In the genomic region with DNA sequence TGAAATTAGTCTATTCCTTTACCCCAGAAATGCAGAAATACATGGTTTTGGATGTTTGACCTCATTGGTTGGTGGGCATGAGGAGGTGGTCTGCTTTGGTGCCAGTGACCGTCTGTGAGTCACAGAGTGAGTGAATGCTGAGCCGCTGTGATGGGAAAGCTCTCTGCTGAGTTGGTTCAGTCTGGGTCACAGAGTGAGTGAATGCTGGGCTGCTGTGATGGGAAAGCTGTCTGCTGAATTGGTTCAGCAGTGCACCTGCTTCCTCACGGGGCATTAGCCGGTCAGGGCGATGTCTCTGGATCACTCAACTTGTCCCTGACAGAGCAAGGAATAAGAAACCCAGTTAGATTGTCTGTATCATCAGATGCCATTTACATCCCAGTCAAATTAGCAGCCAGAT, we compare ENCODE assay signal across 21 cellular contexts. TPM values are rescaled to one million over a fixed set of nuclear protein-coding genes. Genes with fewer than 3 reads are reported as not detected.
DNase-seq lines count a peak whose midpoint lies in the region; ATAC-seq and TF ChIP-seq lines count a peak whose summit lies in the region.
"Had no signal": no experiment of that assay in that cellular context is flagged by ENCODE, and none has a peak within 500 bp of the region (broad histone marks: within the 10 kb centered on the region; RNA-seq: fewer than 3 reads in every experiment).

No MANE protein-coding gene starts in this region.

- POLR2A ChIA-PET in activated B cell treated with CpG ODN at 0.5 μM for 24 hours (lab: Charles Lee), result interaction anchor here (1.1 kb wide), 1 partner anchor 11 kb away, joined by 3 read pairs; no protein-coding TSS in a partner anchor

- H3K4me3 ChIP-seq in right cardiac atrium (ENCODE audit: low read length), result no peak overlapping the region
- H3K4me3 ChIP-seq in right atrium auricular region, result no peak overlapping the region
- H3K4me3 ChIP-seq: Peyer's patch had no signal

- H3K36me3 Mint-ChIP-seq in activated B cell treated with CpG ODN at 0.5 μM for 24 hours (ENCODE audit: low read depth), result peaks cover 18% of the 10 kb centered on the region
- H3K36me3 Mint-ChIP-seq in stimulated activated memory B cell treated with anti-CD40 and anti-IgM and Interleukin-4, amounts not matched to agents 10 μg/mL and 1 μg/mL and 100 μg/mL, for 72 hours, result peaks cover 23% of the 10 kb centered on the region

- 79% methylated on average over 5 of the region's 5 CpGs for WGBS in right cardiac atrium

- H3K9me3 Mint-ChIP-seq in activated B cell treated with CpG ODN at 0.5 μM for 24 hours, result no peaks in the 10 kb centered on the region
- peaks cover 4% of the 10 kb centered on the region for H3K9me3 Mint-ChIP-seq in stimulated activated memory B cell treated with anti-CD40 and anti-IgM and Interleukin-4, amounts not matched to agents 10 μg/mL and 1 μg/mL and 100 μg/mL, for 72 hours
- H3K9me3 Mint-ChIP-seq: HFFc6 had no signal

- no peaks in the 10 kb centered on the region for H3K36me3 ChIP-seq in right atrium auricular region
- H3K36me3 ChIP-seq: Peyer's patch had no signal

- H3K27ac Mint-ChIP-seq in activated B cell treated with CpG ODN at 0.5 μM for 24 hours, result peak overlapping the region; percentile 46
- H3K27ac Mint-ChIP-seq in stimulated activated memory B cell treated with anti-CD40 and anti-IgM and Interleukin-4, amounts not matched to agents 10 μg/mL and 1 μg/mL and 100 μg/mL, for 72 hours, result peak overlapping the region; percentile 31
- H3K27ac Mint-ChIP-seq: HFFc6 had no signal

- ATAC-seq in Right ventricle myocardium superior (ENCODE audit: poor library complexity), result peak; percentile 21
- no peak for ATAC-seq in right cardiac atrium
- ATAC-seq in activated B cell treated with CpG ODN at 0.5 μM for 24 hours (ENCODE audit: low read depth), result no peak
- ATAC-seq in stimulated activated memory B cell treated with anti-CD40 and anti-IgM and Interleukin-4, amounts not matched to agents 10 μg/mL and 1 μg/mL and 100 μg/mL, for 72 hours, result no peak

- no peak overlapping the region for H3K4me3 Mint-ChIP-seq in activated B cell treated with CpG ODN at 0.5 μM for 24 hours
- no peak overlapping the region for H3K4me3 Mint-ChIP-seq in stimulated activated memory B cell treated with anti-CD40 and anti-IgM and Interleukin-4, amounts not matched to agents 10 μg/mL and 1 μg/mL and 100 μg/mL, for 72 hours
- H3K4me3 Mint-ChIP-seq: HFFc6 had no signal

- H3K4me1 Mint-ChIP-seq in activated B cell treated with CpG ODN at 0.5 μM for 24 hours, result peaks cover 87% of the 10 kb centered on the region
- peaks cover 51% of the 10 kb centered on the region for H3K4me1 Mint-ChIP-seq in stimulated activated memory B cell treated with anti-CD40 and anti-IgM and Interleukin-4, amounts not matched to agents 10 μg/mL and 1 μg/mL and 100 μg/mL, for 72 hours

- no peak for DNase-seq in Right ventricle myocardium superior
- DNase-seq in right cardiac atrium, result no peak
- DNase-seq in activated B cell treated with CpG ODN at 0.5 μM for 24 hours, result no peak
- DNase-seq in right atrium auricular region (ENCODE audit: low spot score), result no peak
- DNase-seq in T-helper 1 cell, result no peak
- DNase-seq in activated CD4-positive, alpha-beta T cell treated with anti-CD3 and anti-CD28 coated beads, Interleukin-2, amount 50 U/mL, for 4 hours, result no peak
- DNase-seq in HCEC 1CT, result no peak
- DNase-seq: EL, H7, HFFc6, Karpas-422, MV-4-11, NCI-H1694, NCI-H2081, NCI-H2171, NCI-H345, NCI-H524, NCI-H774, Peyer's patch had no signal

- H3K4me1 ChIP-seq in right cardiac atrium (ENCODE audit: control insufficient read depth, insufficient read depth, low read length) (peaks cover 12% of the 10 kb centered on the region), right atrium auricular region (peaks cover 0 to 58% of the 10 kb centered on the region in 2 donors)

- TF ChIP-seq CTCF in activated B cell treated with CpG ODN at 0.5 μM for 24 hours (IDR thresholded peaks at IDR 0.05) (no peak), right atrium auricular region (IDR thresholded peaks at IDR 0.05) (no peak)

- no peaks in the 10 kb centered on the region for H3K27me3 ChIP-seq in right cardiac atrium (ENCODE audit: control insufficient read depth, insufficient read depth)
- H3K27me3 ChIP-seq in right atrium auricular region, result no peaks in the 10 kb centered on the region
- H3K27me3 ChIP-seq: Peyer's patch had no signal

- CTCF ChIA-PET in activated B cell treated with CpG ODN at 0.5 μM for 24 hours (lab: Charles Lee), result interaction anchor here (0.9 to 3.0 kb wide), 4 partner anchors 11 to 165 kb away, joined by 3 to 20 read pairs (median 3); no protein-coding TSS in a partner anchor

- H3K9me3 ChIP-seq in right cardiac atrium (ENCODE audit: control insufficient read depth, low read length) (no peaks in the 10 kb centered on the region), right atrium auricular region (no peaks in the 10 kb centered on the region)
- H3K9me3 ChIP-seq: Peyer's patch had no signal

- no peak overlapping the region for H3K27ac ChIP-seq in right cardiac atrium (ENCODE audit: low read length)
- peak overlapping the region; percentile 19 to 42 for H3K27ac ChIP-seq in right atrium auricular region
- H3K27ac ChIP-seq: 22Rv1, Peyer's patch had no signal

- H3K27me3 Mint-ChIP-seq in activated B cell treated with CpG ODN at 0.5 μM for 24 hours, result no peaks in the 10 kb centered on the region
- no peaks in the 10 kb centered on the region for H3K27me3 Mint-ChIP-seq in stimulated activated memory B cell treated with anti-CD40 and anti-IgM and Interleukin-4, amounts not matched to agents 10 μg/mL and 1 μg/mL and 100 μg/mL, for 72 hours

- intact Hi-C loops in Right ventricle myocardium superior (cut with DNase I), result no loop called here
- intact Hi-C loops in right cardiac atrium (cut with DNase I), result no loop called here
- intact Hi-C loops in activated B cell treated with CpG ODN at 0.5 μM for 24 hours (cut with micrococcal nuclease), result no loop called here

RNA-seq across cellular contexts. Expression of a gene that starts 40.8 kb away (rescaled TPM):
- 11.6 TPM for total RNA-seq in Right ventricle myocardium superior
- 10 to 100 TPM; 16.9 to 23.8 (median 19.4) TPM for total RNA-seq in right cardiac atrium
- 9.1 TPM for polyA plus RNA-seq in right cardiac atrium
- 21.6 and 22.6 TPM in 2 replicates for total RNA-seq in activated B cell treated with CpG ODN at 0.5 μM for 24 hours
- 10 to 100 TPM in 1 of 2 donors, 1 to 10 TPM in 1; 7.5 to 10.5 TPM for total RNA-seq in right atrium auricular region
